In the genomic region with DNA sequence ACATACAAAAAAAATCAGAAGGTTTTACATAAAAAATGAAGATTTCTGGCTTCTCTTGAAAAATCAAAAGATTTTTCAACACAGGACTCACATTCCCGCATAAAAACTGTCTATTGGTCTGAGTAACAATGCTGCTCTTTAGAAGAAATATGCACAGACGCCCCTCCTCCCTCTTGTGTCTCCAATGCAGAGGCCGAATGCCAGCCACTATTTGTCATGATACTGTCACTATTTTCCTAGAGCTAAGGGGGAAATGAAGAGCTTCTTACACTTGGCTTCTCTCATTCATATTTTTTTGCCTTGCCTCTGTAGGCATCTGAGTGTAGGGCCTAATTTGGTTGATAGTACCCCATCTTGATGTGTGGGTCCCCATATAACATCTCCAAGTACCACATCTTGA, we compare ENCODE assay signal across 14 cellular contexts.
"Had no signal": no experiment of that assay in that cellular context is flagged by ENCODE, and none has a peak within 500 bp of the region (broad histone marks: within the 10 kb centered on the region; RNA-seq: fewer than 3 reads in every experiment).

No MANE protein-coding gene starts in this region.

- H3K27ac ChIP-seq: dorsolateral prefrontal cortex, stomach, thoracic aorta had no signal

- DNase-seq: activated CD4-positive, alpha-beta memory T cell treated with anti-CD3 and anti-CD28 coated beads for 36 hours; activated CD4-positive, alpha-beta T cell treated with anti-CD3 and anti-CD28 coated beads for 1 hour; activated gamma-delta T cell treated with Interleukin-2 at 50 U/mL for 16 hours; activated naive CD8-positive, alpha-beta T cell treated with anti-CD3 and anti-CD28 coated beads, Interleukin-2, amount 10 ng/mL, durations not matched to agents 7 days and 5 days; activated T-cell treated with anti-CD3 and anti-CD28 coated beads, Interleukin-2, amount 50 U/mL, for 48 hours; dorsolateral prefrontal cortex; foreskin melanocyte; islet precursor cell; left ventricle myocardium superior; stimulated activated CD4-positive, alpha-beta T cell treated with anti-CD3 and anti-CD28 coated beads, Interleukin-4, amount 100 ng/mL, for 1 hour; stimulated activated CD8-positive, alpha-beta memory T cell treated with anti-CD3 and anti-CD28 coated beads, Interleukin-4, amount 100 ng/mL, for 48 hours; stomach had no signal

- H3K9me3 ChIP-seq: stomach, thoracic aorta had no signal

- H3K4me3 ChIP-seq: dorsolateral prefrontal cortex, stomach, thoracic aorta had no signal

- ATAC-seq: left ventricle myocardium superior had no signal

- H3K36me3 ChIP-seq: stomach, thoracic aorta had no signal

- H3K4me1 ChIP-seq: stomach had no signal

- FAIRE-seq: bronchial epithelial cell had no signal

- H3K27me3 ChIP-seq: dorsolateral prefrontal cortex, stomach had no signal
